18 cellular contexts compared by ENCODE assay signal in the genomic region with DNA sequence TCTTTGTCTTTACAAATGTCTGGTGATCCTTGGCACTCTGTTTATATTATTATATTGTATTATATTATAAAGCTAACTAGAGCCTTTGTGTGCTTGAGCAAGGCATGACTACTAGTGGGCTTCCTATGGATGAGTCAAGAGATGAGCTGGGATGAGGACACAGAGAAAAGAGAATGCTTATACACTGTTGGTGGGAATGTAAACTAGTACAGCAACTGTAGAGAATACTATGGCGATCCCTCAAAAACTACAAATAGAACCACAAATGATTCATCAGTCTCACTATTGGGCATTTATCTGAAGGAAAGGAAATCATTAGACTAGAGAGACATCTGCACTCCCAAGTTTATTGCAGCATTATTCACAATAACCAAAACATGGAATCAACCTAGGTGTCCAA. TPM values are rescaled to one million over a fixed set of nuclear protein-coding genes. Genes with fewer than 3 reads are reported as not detected.
A peak's percentile ranks its signal among the peaks of the same experiment; 100 is the strongest.
DNase-seq lines count a peak whose midpoint lies in the region; TF ChIP-seq lines count a peak whose summit lies in the region.
"Had no signal": no experiment of that assay in that cellular context is flagged by ENCODE, and none has a peak within 500 bp of the region (broad histone marks: within the 10 kb centered on the region; RNA-seq: fewer than 3 reads in every experiment).

No MANE protein-coding gene starts in this region.

- H2AFZ ChIP-seq in mammary epithelial cell (ENCODE audit: low read depth, low read length): no peak overlapping the region

- DNase-seq in mammary epithelial cell: peak; percentile 29
- DNase-seq in MCF 10A (ENCODE audit: unreplicated experiment): no peak
- DNase-seq in astrocyte of the spinal cord (ENCODE audit: low read depth, low spot score): peak; percentile 52
- peak; percentile 64 for DNase-seq in foreskin melanocyte
- DNase-seq in T-helper 9 cell: no peak
- no peak for DNase-seq in inferior parietal cortex (ENCODE audit: extremely low spot score)
- no peak for DNase-seq in NCI-H146 (lab: John Stamatoyannopoulos, UW)
- DNase-seq in activated CD8-positive, alpha-beta memory T cell treated with anti-CD3 and anti-CD28 coated beads for 24 hours: no peak
- DNase-seq: C1 segment of cervical spinal cord, DMS 273 treated with DMSO at 0.1 percent for 48 hours, MV-4-11, NCI-H1436, NCI-H2227 treated with DMSO at 0.1 percent for 48 hours, NCI-H526, OCI-M1 had no signal

- POLR2A ChIA-PET in MCF 10A (lab: Yijun Ruan, JAX): interaction anchor here (0.6 kb wide), 1 partner anchor 23 kb away, joined by 3 read pairs; no protein-coding TSS in a partner anchor

- intact Hi-C loops in mammary epithelial cell (cut with micrococcal nuclease): no loop called here
- intact Hi-C loops in MCF 10A (cut with micrococcal nuclease): no loop called here

- WGBS in mammary epithelial cell (ENCODE audit: low coverage, missing lambda C conversion rate): 92% methylated on average over 1 of the region's 1 CpG

- no peak overlapping the region for H3K9ac ChIP-seq in mammary epithelial cell (ENCODE audit: insufficient read depth, low read length)

- H3K4me2 ChIP-seq in mammary epithelial cell (ENCODE audit: insufficient read depth, low read depth, low read length): no peak overlapping the region

- in situ Hi-C loops in mammary epithelial cell (cut with MboI; ENCODE audit: low sequenced_read_pairs in 2 of 2) (no loop called here), astrocyte of the spinal cord (cut with HindIII; ENCODE audit: low sequenced_read_pairs) (no loop called here)

- no peaks in the 10 kb centered on the region for H4K20me1 ChIP-seq in mammary epithelial cell (ENCODE audit: insufficient read depth, low read length)

- H3K4me3 ChIP-seq in mammary epithelial cell (replicated peaks in 1 of 3; ENCODE audit: insufficient read depth in 1 of 3, low read depth in 2 of 3, low read length in 3 of 3) (no peak overlapping the region), astrocyte of the spinal cord (ENCODE audit: low read depth, low read length) (no peak overlapping the region)
- H3K4me3 ChIP-seq: HAP-1 had no signal

- no peaks in the 10 kb centered on the region for H3K4me1 ChIP-seq in mammary epithelial cell (ENCODE audit: insufficient read depth, low read length)
- H3K4me1 ChIP-seq: HAP-1 had no signal

- no peak overlapping the region for H3K27ac Mint-ChIP-seq in MCF 10A (ENCODE audit: low read depth, unreplicated experiment)
- H3K27ac Mint-ChIP-seq: IgD-negative memory B cell had no signal

- CTCF ChIA-PET in mammary epithelial cell (lab: Charles Lee; ENCODE audit: low non-redundant PET): no interaction called here
- CTCF ChIA-PET in MCF 10A (lab: Yijun Ruan, JAX): interaction anchor here (0.7 to 1.0 kb wide), 3 partner anchors 9 to 112 kb away, joined by 3 read pairs; no protein-coding TSS in a partner anchor

- peaks cover 3% of the 10 kb centered on the region for H3K27me3 ChIP-seq in mammary epithelial cell (ENCODE audit: insufficient read depth, low read length)

- dilution Hi-C loops in mammary epithelial cell (cut with HindIII; ENCODE audit: low sequenced_read_pairs): no loop called here

- no peaks in the 10 kb centered on the region for H3K9me3 Mint-ChIP-seq in MCF 10A (ENCODE audit: unreplicated experiment)

- no TSS peak for BruUV-seq in mammary epithelial cell (replicated peaks; lab: Mats Ljungman, UMichigan)
- BruUV-seq in MCF 10A (replicated peaks; lab: Mats Ljungman, UMichigan): no TSS peak

- H3K79me2 ChIP-seq in mammary epithelial cell (ENCODE audit: insufficient read depth, low read length): no peaks in the 10 kb centered on the region

- H3K36me3 Mint-ChIP-seq in MCF 10A (ENCODE audit: insufficient read depth, unreplicated experiment): no peaks in the 10 kb centered on the region
- H3K36me3 Mint-ChIP-seq: IgD-negative memory B cell had no signal

- TF ChIP-seq CTCF in mammary epithelial cell (conservative IDR thresholded peaks at IDR 0.05 in 1 of 2, IDR thresholded peaks at IDR 0.05 in 1 of 2; ENCODE audit: extremely low read depth in 1 of 2, insufficient read depth in 1 of 2, low read depth in 1 of 2, low read length in 2 of 2) (no peak), MCF 10A (IDR thresholded peaks at IDR 0.05; ENCODE audit: unreplicated experiment) (no peak), astrocyte of the spinal cord (IDR thresholded peaks at IDR 0.05; ENCODE audit: low read depth, low read length) (no peak)

- no peaks in the 10 kb centered on the region for H3K9me3 ChIP-seq in mammary epithelial cell (replicated peaks; ENCODE audit: insufficient read depth, low read length)
- H3K9me3 ChIP-seq: HAP-1 had no signal

- H3K27me3 Mint-ChIP-seq in MCF 10A (ENCODE audit: insufficient read depth, unreplicated experiment): no peaks in the 10 kb centered on the region

- H3K4me3 Mint-ChIP-seq in MCF 10A (ENCODE audit: unreplicated experiment): no peak overlapping the region
- H3K4me3 Mint-ChIP-seq: IgD-negative memory B cell had no signal

- no peaks in the 10 kb centered on the region for H3K4me1 Mint-ChIP-seq in MCF 10A (ENCODE audit: insufficient read depth, unreplicated experiment)

- no peak overlapping the region for H3K27ac ChIP-seq in mammary epithelial cell (ENCODE audit: insufficient read depth, low read depth, low read length)
- H3K27ac ChIP-seq: 22Rv1 had no signal

- H3K36me3 ChIP-seq in mammary epithelial cell (ENCODE audit: insufficient read depth, low read length): no peaks in the 10 kb centered on the region
- H3K36me3 ChIP-seq: HAP-1 had no signal

RNA-seq across cellular contexts. Expression of a gene that starts 40.8 kb away (rescaled TPM):
- total RNA-seq in mammary epithelial cell (under 1 TPM; 0.19 to 0.33 TPM), MCF 10A (2022) (0.47 and 1.3 TPM in 2 replicates)
- polyA plus RNA-seq in mammary epithelial cell: 0.01 TPM
- polyA minus RNA-seq in mammary epithelial cell: not detected

Comparison
In these comparisons a context has a peak if more than half of its experiments do, and no peak if none do; other contexts are left out.
1. DNase-seq: peak in mammary epithelial cell (single experiment), astrocyte of the spinal cord (single experiment) and foreskin melanocyte (single experiment); none in MCF 10A (single experiment), T-helper 9 cell (single experiment), inferior parietal cortex (single experiment), NCI-H146 (single experiment) and activated CD8-positive, alpha-beta memory T cell treated with anti-CD3 and anti-CD28 coated beads for 24 hours (single experiment).